10 cellular contexts compared by ENCODE assay signal in genomic region chr10:8049151-8049873, GRCh38. TPM values are rescaled to one million over a fixed set of nuclear protein-coding genes. Genes with fewer than 3 reads are reported as not detected.
DNase-seq lines count a peak whose midpoint lies in the region; ATAC-seq and TF ChIP-seq lines count a peak whose summit lies in the region.
"Had no signal": no experiment of that assay in that cellular context is flagged by ENCODE, and none has a peak within 500 bp of the region (broad histone marks: within the 10 kb centered on the region; RNA-seq: fewer than 3 reads in every experiment).

No MANE protein-coding gene starts in this region.

- H3F3A ChIP-seq in PC-3 (ENCODE audit: low read length, unreplicated experiment) = no peaks in the 10 kb centered on the region

- TF ChIP-seq POLR2A in gastrocnemius medialis (IDR thresholded peaks at IDR 0.05) = no peak

- intact Hi-C loops in PC-3 (cut with micrococcal nuclease) = no loop called here
- intact Hi-C loops in gastrocnemius medialis (cut with DNase I; ENCODE audit: low total_unique reads) = no loop called here

- H3K9ac ChIP-seq in PC-3 (ENCODE audit: low read length) = peak overlapping the region; percentile 63

- H3K27ac ChIP-seq in PC-3 (ENCODE audit: low read length) = no peak overlapping the region
- H3K27ac ChIP-seq in gastrocnemius medialis = no peak overlapping the region

- DNase-seq in NCI-H1105 treated with DMSO at 0.1 percent for 48 hours (lab: John Stamatoyannopoulos, UW) (peak; percentile 8), NCI-H1105 (lab: John Stamatoyannopoulos, UW) (no peak), PC-3 (peak; percentile 8), fibroblast of pulmonary artery (ENCODE audit: low read depth) (no peak), gastrocnemius medialis (no peak), RPMI8226 (no peak)
- DNase-seq: hippocampal formation had no signal

- peak overlapping the region; percentile 88 for H3K4me2 ChIP-seq in PC-3 (ENCODE audit: low read length)

- CTCF ChIA-PET in PC-3 (lab: Charles Lee) = interaction anchor here (0.5 to 0.6 kb wide), 3 partner anchors 10 to 419 kb away, joined by 3 read pairs; no protein-coding TSS in a partner anchor

- H3K4me3 ChIP-seq in PC-3 (ENCODE audit: low read length) (peak overlapping the region; percentile 67), fibroblast of pulmonary artery (replicated peaks; ENCODE audit: low read depth, low read length) (peak overlapping the region; percentile 21), gastrocnemius medialis (peak overlapping the region; percentile 40 to 76 (median 46))

- POLR2A ChIA-PET in PC-3 (lab: Charles Lee; ENCODE audit: unreplicated experiment) = no interaction called here

- H3K4me1 ChIP-seq in PC-3 (ENCODE audit: insufficient read depth, low read length) = peaks cover 4% of the 10 kb centered on the region; the same call in 1 of the 2 replicates
- peaks cover 33 to 47% of the 10 kb centered on the region in 2 donors for H3K4me1 ChIP-seq in gastrocnemius medialis

- H3K27me3 ChIP-seq in PC-3 (ENCODE audit: low read length) = no peaks in the 10 kb centered on the region
- H3K27me3 ChIP-seq in gastrocnemius medialis = peaks cover 97 to 100% (median 100%) of the 10 kb centered on the region in 3 donors

- H3K9me2 ChIP-seq in PC-3 (replicated peaks; ENCODE audit: low read length) = no peaks in the 10 kb centered on the region

- in situ Hi-C loops in gastrocnemius medialis (cut with MboI; ENCODE audit: low sequenced_read_pairs in 4 of 4) = no loop called here

- H3K9me3 ChIP-seq in PC-3 (ENCODE audit: low read length) (no peaks in the 10 kb centered on the region), gastrocnemius medialis (no peaks in the 10 kb centered on the region)

- H3K79me2 ChIP-seq in PC-3 (ENCODE audit: low read length) = no peaks in the 10 kb centered on the region

- peak overlapping the region; percentile 78; the same call in 1 of the 2 replicates for H2AFZ ChIP-seq in PC-3 (ENCODE audit: low read length)

- no TSS peak for BruUV-seq in PC-3 (replicated peaks; lab: Mats Ljungman, UMichigan)

- H4K20me1 ChIP-seq in PC-3 (ENCODE audit: low read length) = no peaks in the 10 kb centered on the region

- TF ChIP-seq CTCF in PC-3 (conservative IDR thresholded peaks at IDR 0.05; ENCODE audit: low read depth, low read length) (no peak), fibroblast of pulmonary artery (IDR thresholded peaks at IDR 0.05; ENCODE audit: low read length, missing control alignments) (no peak), gastrocnemius medialis (IDR thresholded peaks at IDR 0.05 in 4 of 5, conservative IDR thresholded peaks at IDR 0.05 in 1 of 5) (no peak)

- no peaks in the 10 kb centered on the region for H3K36me3 ChIP-seq in PC-3 (ENCODE audit: low read depth, low read length)
- H3K36me3 ChIP-seq in gastrocnemius medialis = no peaks in the 10 kb centered on the region

- no peak for ATAC-seq in PC-3
- ATAC-seq in gastrocnemius medialis = no peak
- no peak for ATAC-seq in GM19397 (IDR thresholded peaks at IDR 0.05; ENCODE audit: unreplicated experiment)
- no peak for ATAC-seq in HG02759 (IDR thresholded peaks at IDR 0.05; ENCODE audit: unreplicated experiment)

RNA-seq across cellular contexts. Expression of gene GATA3, which starts 5.2 kb away (rescaled TPM):
- total RNA-seq in PC-3 (2014; rRNA removed) (2.6 and 3.6 TPM in 2 replicates), gastrocnemius medialis (under 1 TPM; 0.12 to 0.61 (median 0.58) TPM)
- total RNA-seq: LHCN-M2 had no signal

Comparison
In these comparisons a context has a peak if more than half of its experiments do, and no peak if none do; other contexts are left out.
1. DNase-seq: peak in NCI-H1105 treated with DMSO at 0.1 percent for 48 hours (single experiment) and PC-3 (single experiment); none in NCI-H1105 (single experiment), fibroblast of pulmonary artery (single experiment), gastrocnemius medialis (0 of 2) and RPMI8226 (single experiment).
2. Peak in every context shown above with its lines, with median percentiles within 50 percentile points of each other: H3K4me3 ChIP-seq.